1 cellular context compared by ENCODE assay signal in genomic region chr5:72307968-72308852, GRCh38.
TF ChIP-seq lines count a peak whose summit lies in the region.

No MANE protein-coding gene starts in this region.

TF ChIP-seq in HepG2, 621 proteins besides CTCF, POLR2A, EP300 and RAD21 (continued from another document and continues in another):
- TF ChIP-seq HNF1A (IDR thresholded peaks at IDR 0.05; ENCODE audit: low read depth) (no peak), HNF1A (CRISPR knock-in tag; IDR thresholded peaks at IDR 0.05; ENCODE audit: borderline replicate concordance) (peak; percentile 75), ZSCAN29 (CRISPR knock-in tag; conservative IDR thresholded peaks at IDR 0.05) (peak; percentile 87), ZNF556 (CRISPR knock-in tag; IDR thresholded peaks at IDR 0.05; ENCODE audit: borderline replicate concordance) (peak; percentile 86), KDM6A (CRISPR knock-in tag; IDR thresholded peaks at IDR 0.05; ENCODE audit: low read depth) (no peak), PAWR (CRISPR knock-in tag; IDR thresholded peaks at IDR 0.05; ENCODE audit: borderline replicate concordance) (0 out of 2 replicates have a peak, but pooled peaks have one; percentile 82), ISX (CRISPR knock-in tag; conservative IDR thresholded peaks at IDR 0.05) (0 out of 2 replicates have a peak, but pooled peaks have one; percentile 50), ZBED4 (CRISPR knock-in tag; IDR thresholded peaks at IDR 0.05; ENCODE audit: borderline replicate concordance) (peak; percentile 85), NFYC (CRISPR knock-in tag; IDR thresholded peaks at IDR 0.05) (peak; percentile 92), ZBTB3 (CRISPR knock-in tag; IDR thresholded peaks at IDR 0.05; ENCODE audit: borderline replicate concordance, low read depth) (no peak), EEA1 (CRISPR knock-in tag; IDR thresholded peaks at IDR 0.05; ENCODE audit: borderline replicate concordance) (peak; percentile 79; the same call in 1 of the 2 replicates), ATF4 (CRISPR knock-in tag; IDR thresholded peaks at IDR 0.05) (peak in 1 of 2 experiments; percentile 59; a peak in 2 of 4 replicates), ARNTL (CRISPR knock-in tag; IDR thresholded peaks at IDR 0.05) (peak; percentile 89), ZNF639 (CRISPR knock-in tag; conservative IDR thresholded peaks at IDR 0.05) (0 out of 2 replicates have a peak, but pooled peaks have one; percentile 57), KLF12 (CRISPR knock-in tag; IDR thresholded peaks at IDR 0.05; ENCODE audit: borderline replicate concordance) (peak; percentile 91), POGK (CRISPR knock-in tag; conservative IDR thresholded peaks at IDR 0.05) (peak; percentile 53; the same call in 1 of the 2 replicates), ZNF468 (CRISPR knock-in tag; IDR thresholded peaks at IDR 0.05) (peak; percentile 35; the same call in 1 of the 2 replicates), ZNF274 (CRISPR knock-in tag; IDR thresholded peaks at IDR 0.05) (peak; percentile 90), ZGPAT (CRISPR knock-in tag; IDR thresholded peaks at IDR 0.05) (peak; percentile 78), ZNF615 (CRISPR knock-in tag; IDR thresholded peaks at IDR 0.05; ENCODE audit: borderline replicate concordance) (peak; percentile 66; the same call in 1 of the 2 replicates), SP1 (IDR thresholded peaks at IDR 0.05) (no peak), SP1 (CRISPR knock-in tag; IDR thresholded peaks at IDR 0.05) (no peak), CBX2 (IDR thresholded peaks at IDR 0.05; ENCODE audit: low read depth, low read length) (no peak), CBX2 (CRISPR knock-in tag; IDR thresholded peaks at IDR 0.05; ENCODE audit: low read depth) (no peak), ZXDC (CRISPR knock-in tag; IDR thresholded peaks at IDR 0.05) (peak; percentile 82; the same call in 1 of the 2 replicates), ZNF883 (CRISPR knock-in tag; IDR thresholded peaks at IDR 0.05; ENCODE audit: not compliant biosample characterization) (peak; percentile 91), FOXA3 (CRISPR knock-in tag; IDR thresholded peaks at IDR 0.05) (peak; percentile 51), ZNF350 (CRISPR knock-in tag; IDR thresholded peaks at IDR 0.05; ENCODE audit: borderline replicate concordance, low read depth) (peak; percentile 82), GMEB2 (CRISPR knock-in tag; IDR thresholded peaks at IDR 0.05; ENCODE audit: low read depth) (peak; percentile 21; the same call in 1 of the 2 replicates), ZNF580 (CRISPR knock-in tag; IDR thresholded peaks at IDR 0.05; ENCODE audit: borderline replicate concordance, low read depth) (peak; percentile 84), ZNF275 (CRISPR knock-in tag; IDR thresholded peaks at IDR 0.05; ENCODE audit: borderline replicate concordance) (peak; percentile 54; the same call in 1 of the 2 replicates), JARID2 (CRISPR knock-in tag; IDR thresholded peaks at IDR 0.05; ENCODE audit: insufficient replicate concordance) (peak; percentile 48), PHF21A (CRISPR knock-in tag; IDR thresholded peaks at IDR 0.05) (peak; percentile 87), TP53 (CRISPR knock-in tag; conservative IDR thresholded peaks at IDR 0.05) (0 out of 2 replicates have a peak, but pooled peaks have one; percentile 24), THAP7 (CRISPR knock-in tag; IDR thresholded peaks at IDR 0.05) (peak; percentile 74; the same call in 1 of the 2 replicates), BRD4 (CRISPR knock-in tag; IDR thresholded peaks at IDR 0.05) (peak; percentile 39), EZH2 (conservative IDR thresholded peaks at IDR 0.05; ENCODE audit: low read depth, low read length) (no peak), YEATS2 (CRISPR knock-in tag; IDR thresholded peaks at IDR 0.05; ENCODE audit: borderline replicate concordance) (peak; percentile 69; the same call in 1 of the 2 replicates)
